In the genomic region with DNA sequence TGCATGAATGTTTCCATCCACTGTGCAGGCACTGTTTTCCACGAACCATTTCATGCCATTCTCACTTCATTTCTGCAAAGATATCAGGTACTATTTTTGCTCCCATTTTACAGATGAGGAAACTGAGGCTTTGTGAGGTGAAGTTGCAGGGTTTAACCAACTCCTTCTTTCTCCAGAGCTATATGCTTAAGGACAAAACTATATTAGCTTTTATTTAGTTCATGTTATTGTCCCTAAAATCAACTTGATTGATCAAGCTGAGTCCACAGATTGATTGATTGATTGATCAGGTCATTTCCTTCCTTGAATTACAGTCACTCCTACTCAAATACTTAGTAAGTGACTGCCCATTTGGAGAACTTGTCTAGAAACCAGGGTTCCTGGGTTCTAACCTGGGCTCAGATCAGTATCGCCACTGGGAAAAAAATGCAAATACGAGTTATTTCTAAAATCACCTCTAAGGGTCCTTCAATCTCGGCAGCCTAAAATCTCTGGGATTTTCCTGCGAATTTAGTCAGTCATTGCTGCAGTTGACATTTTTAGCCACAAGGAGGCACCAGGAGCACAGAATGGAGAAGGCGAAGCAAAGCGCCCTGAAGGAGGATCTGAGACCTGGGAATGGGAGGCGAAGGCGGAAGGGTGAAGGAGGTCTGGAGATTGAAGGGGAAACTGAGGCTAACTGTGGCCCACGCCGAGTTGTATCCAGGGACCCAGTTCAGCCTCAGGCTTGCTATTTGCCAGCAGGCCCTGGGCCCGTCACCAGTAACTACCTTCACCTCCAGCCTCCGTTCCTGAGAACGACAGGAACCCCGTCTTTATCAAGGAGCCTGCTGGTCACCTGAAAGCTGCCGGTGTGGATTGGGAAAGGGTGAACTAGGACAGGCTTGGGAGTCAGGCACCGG, we compare ENCODE assay signal across 1 cellular context.
TF ChIP-seq lines count a peak whose summit lies in the region.

No MANE protein-coding gene starts in this region.

TF ChIP-seq in GM12878, 131 proteins besides CTCF, POLR2A, EP300 and RAD21:
- TF ChIP-seq WRNIP1 (IDR thresholded peaks at IDR 0.05; ENCODE audit: borderline replicate concordance, low read depth, low read length) (no peak), KAT2A (conservative IDR thresholded peaks at IDR 0.05; ENCODE audit: control insufficient read depth, low read depth, low read length) (no peak), SMC3 (IDR thresholded peaks at IDR 0.05; ENCODE audit: borderline replicate concordance, low read length) (peak; percentile 77), YY1 (IDR thresholded peaks at IDR 0.05; ENCODE audit: low read depth, low read length) (peak; percentile 57; the same call in 1 of the 2 replicates)
- TF ChIP-seq, protein P1, sequence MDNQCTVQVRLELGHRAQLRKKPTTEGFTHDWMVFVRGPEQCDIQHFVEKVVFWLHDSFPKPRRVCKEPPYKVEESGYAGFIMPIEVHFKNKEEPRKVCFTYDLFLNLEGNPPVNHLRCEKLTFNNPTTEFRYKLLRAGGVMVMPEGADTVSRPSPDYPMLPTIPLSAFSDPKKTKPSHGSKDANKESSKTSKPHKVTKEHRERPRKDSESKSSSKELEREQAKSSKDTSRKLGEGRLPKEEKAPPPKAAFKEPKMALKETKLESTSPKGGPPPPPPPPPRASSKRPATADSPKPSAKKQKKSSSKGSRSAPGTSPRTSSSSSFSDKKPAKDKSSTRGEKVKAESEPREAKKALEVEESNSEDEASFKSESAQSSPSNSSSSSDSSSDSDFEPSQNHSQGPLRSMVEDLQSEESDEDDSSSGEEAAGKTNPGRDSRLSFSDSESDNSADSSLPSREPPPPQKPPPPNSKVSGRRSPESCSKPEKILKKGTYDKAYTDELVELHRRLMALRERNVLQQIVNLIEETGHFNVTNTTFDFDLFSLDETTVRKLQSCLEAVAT (IDR thresholded peaks at IDR 0.05): no peak
